In genomic region chr5:43604699-43605098, GRCh38 we compare ENCODE assay signal across 9 cellular contexts. TPM values are rescaled to one million over a fixed set of nuclear protein-coding genes. Genes with fewer than 3 reads are reported as not detected.
DNase-seq lines count a peak whose midpoint lies in the region; ATAC-seq and TF ChIP-seq lines count a peak whose summit lies in the region.
"Had no signal": no experiment of that assay in that cellular context is flagged by ENCODE, and none has a peak within 500 bp of the region (broad histone marks: within the 10 kb centered on the region; RNA-seq: fewer than 3 reads in every experiment).

No MANE protein-coding gene starts in this region.

- H3K9me2 ChIP-seq in OCI-LY1 (ENCODE audit: low read depth, low read length) = no peaks in the 10 kb centered on the region

- no peak for ATAC-seq in activated CD4-positive, alpha-beta T cell treated with anti-CD3 and anti-CD28 coated beads for 36 hours
- no peak for ATAC-seq in gastrocnemius medialis

- H3K9me3 ChIP-seq in OCI-LY1 (ENCODE audit: low read length) (no peaks in the 10 kb centered on the region), gastrocnemius medialis (no peaks in the 10 kb centered on the region), adrenal gland (replicated peaks in 1 of 3) (no peaks in the 10 kb centered on the region)

- no peaks in the 10 kb centered on the region for H3K27me3 ChIP-seq in OCI-LY1 (ENCODE audit: insufficient read depth, low read length)
- H3K27me3 ChIP-seq in gastrocnemius medialis = no peaks in the 10 kb centered on the region
- H3K27me3 ChIP-seq in adrenal gland = no peaks in the 10 kb centered on the region

- in situ Hi-C loops in gastrocnemius medialis (cut with MboI; ENCODE audit: low sequenced_read_pairs in 4 of 4) = no loop called here

- H3K4me3 Mint-ChIP-seq in activated CD4-positive, alpha-beta T cell treated with anti-CD3 and anti-CD28 coated beads for 36 hours = peak overlapping the region; percentile 95
- H3K4me3 Mint-ChIP-seq in endothelial cell (ENCODE audit: unreplicated experiment) = no peak overlapping the region

- POLR2A ChIA-PET in activated CD4-positive, alpha-beta T cell treated with anti-CD3 and anti-CD28 coated beads for 36 hours (lab: Charles Lee) = interaction anchor here (0.7 kb wide), 1 partner anchor 47 kb away, joined by 7 read pairs; no protein-coding TSS in a partner anchor

- H3K9me3 Mint-ChIP-seq in activated CD4-positive, alpha-beta T cell treated with anti-CD3 and anti-CD28 coated beads for 36 hours (ENCODE audit: low read depth) = no peaks in the 10 kb centered on the region
- no peaks in the 10 kb centered on the region for H3K9me3 Mint-ChIP-seq in endothelial cell (ENCODE audit: unreplicated experiment)

- no peak for TF ChIP-seq CTCF in OCI-LY1 (IDR thresholded peaks at IDR 0.05; ENCODE audit: low read length)
- TF ChIP-seq CTCF in epithelial cell of proximal tubule (conservative IDR thresholded peaks at IDR 0.05; ENCODE audit: low read depth, low read length) = no peak
- no peak for TF ChIP-seq CTCF in gastrocnemius medialis (IDR thresholded peaks at IDR 0.05 in 4 of 5, conservative IDR thresholded peaks at IDR 0.05 in 1 of 5)
- TF ChIP-seq CTCF in adrenal gland (IDR thresholded peaks at IDR 0.05) = no peak
- TF ChIP-seq CTCF in endothelial cell (IDR thresholded peaks at IDR 0.05; ENCODE audit: unreplicated experiment) = no peak

- 83 to 96% (median 95%) methylated on average over 4 of the region's 4 CpGs for WGBS in adrenal gland, 4 donors

- TF ChIP-seq POLR2A in gastrocnemius medialis (IDR thresholded peaks at IDR 0.05) (no peak), adrenal gland (IDR thresholded peaks at IDR 0.05) (no peak)

- H3K36me3 Mint-ChIP-seq in activated CD4-positive, alpha-beta T cell treated with anti-CD3 and anti-CD28 coated beads for 36 hours (ENCODE audit: low read depth) = peaks cover 29% of the 10 kb centered on the region
- H3K36me3 Mint-ChIP-seq in endothelial cell (ENCODE audit: low read depth, unreplicated experiment) = no peaks in the 10 kb centered on the region

- H3K36me3 ChIP-seq in OCI-LY1 (ENCODE audit: insufficient read depth, low read length) (peaks cover 28% of the 10 kb centered on the region), gastrocnemius medialis (peaks cover 0 to 7% of the 10 kb centered on the region in 2 donors), adrenal gland (replicated peaks in 1 of 2) (peaks cover 0 to 5% of the 10 kb centered on the region in 2 donors)

- no peak for DNase-seq in activated CD4-positive, alpha-beta T cell treated with anti-CD3 and anti-CD28 coated beads for 36 hours
- DNase-seq in activated CD4-positive, alpha-beta T cell treated with anti-CD3 and anti-CD28 coated beads for 4 hours = no peak
- DNase-seq in epithelial cell of proximal tubule (ENCODE audit: low read depth) (no peak), gastrocnemius medialis (no peak), adrenal gland (no peak), endothelial cell (ENCODE audit: low spot score) (no peak), HCEC 1CT (no peak)
- DNase-seq: amniotic stem cell had no signal

- peak overlapping the region; percentile 88 for H3K4me2 ChIP-seq in OCI-LY1 (ENCODE audit: low read length)

- H3F3A ChIP-seq in OCI-LY1 (ENCODE audit: insufficient read depth, low read length) = no peaks in the 10 kb centered on the region

- H3K4me3 ChIP-seq in OCI-LY1 (ENCODE audit: low read depth, low read length, poor library complexity, severe bottlenecking) = peak overlapping the region; percentile 85
- H3K4me3 ChIP-seq in epithelial cell of proximal tubule (ENCODE audit: low read depth, low read length) = peak overlapping the region; percentile 93
- peak overlapping the region in 3 of 4 donors; percentile 75 to 85 (median 84) for H3K4me3 ChIP-seq in gastrocnemius medialis
- no peak overlapping the region for H3K4me3 ChIP-seq in adrenal gland

- peaks cover 37% of the 10 kb centered on the region for H3K4me1 Mint-ChIP-seq in activated CD4-positive, alpha-beta T cell treated with anti-CD3 and anti-CD28 coated beads for 36 hours
- peaks cover 15% of the 10 kb centered on the region for H3K4me1 Mint-ChIP-seq in endothelial cell (ENCODE audit: unreplicated experiment)

- intact Hi-C loops in activated CD4-positive, alpha-beta T cell treated with anti-CD3 and anti-CD28 coated beads for 36 hours (cut with DNase I, micrococcal nuclease) = loop anchor here (5.0 to 10.0 kb wide), 3 partner anchors 210 to 1203 kb away; partner anchors contain the start of gene MRPS30 (in 1 of the 2)
- intact Hi-C loops in gastrocnemius medialis (cut with DNase I; ENCODE audit: low total_unique reads) = loop anchor here (5.0 kb wide), 2 partner anchors 122 to 537 kb away; partner anchors contain the start of gene TMEM267
- intact Hi-C loops in adrenal gland (cut with DNase I) = no loop called here

- H3K4me1 ChIP-seq in OCI-LY1 (ENCODE audit: insufficient read depth, low read length, severe bottlenecking) (peaks cover 19% of the 10 kb centered on the region), gastrocnemius medialis (peaks cover 61 to 63% of the 10 kb centered on the region in 2 donors), adrenal gland (replicated peaks in 1 of 2) (peaks cover 11 to 17% of the 10 kb centered on the region in 2 donors)

- CTCF ChIA-PET in activated CD4-positive, alpha-beta T cell treated with anti-CD3 and anti-CD28 coated beads for 36 hours (lab: Charles Lee) = interaction anchor here (2.8 to 5.0 kb wide), 2 partner anchors 26 to 121 kb away, joined by 15 to 17 read pairs; partner anchors contain the start of gene TMEM267

- H2AFZ ChIP-seq in OCI-LY1 (ENCODE audit: low read length) = no peak overlapping the region

- H3K27ac Mint-ChIP-seq in activated CD4-positive, alpha-beta T cell treated with anti-CD3 and anti-CD28 coated beads for 36 hours = peak overlapping the region; percentile 91
- H3K27ac Mint-ChIP-seq in endothelial cell (ENCODE audit: unreplicated experiment) = no peak overlapping the region

- H3K27me3 Mint-ChIP-seq in activated CD4-positive, alpha-beta T cell treated with anti-CD3 and anti-CD28 coated beads for 36 hours = no peaks in the 10 kb centered on the region
- peaks cover 8% of the 10 kb centered on the region for H3K27me3 Mint-ChIP-seq in endothelial cell (ENCODE audit: unreplicated experiment)

- peak overlapping the region; percentile 91; the same call in 1 of the 2 replicates for H3K9ac ChIP-seq in OCI-LY1 (ENCODE audit: low read length)

- no peaks in the 10 kb centered on the region for H4K20me1 ChIP-seq in OCI-LY1 (ENCODE audit: insufficient read depth, low read length)

- H3K79me2 ChIP-seq in OCI-LY1 (ENCODE audit: insufficient read depth, low read length) = peaks cover 36% of the 10 kb centered on the region

- peak overlapping the region; percentile 85 for H3K27ac ChIP-seq in OCI-LY1 (ENCODE audit: low read depth, low read length, poor library complexity, severe bottlenecking)
- peak overlapping the region; percentile 92 to 98 (median 97) for H3K27ac ChIP-seq in gastrocnemius medialis
- peak overlapping the region in 2 of 5 donors; percentile 76 to 77 for H3K27ac ChIP-seq in adrenal gland

RNA-seq across cellular contexts. Expression of gene NNT, which starts 1.7 kb away (rescaled TPM):
- total RNA-seq in activated CD4-positive, alpha-beta T cell treated with anti-CD3 and anti-CD28 coated beads for 36 hours = 10 to 100 TPM; 55.4 to 77.5 TPM
- total RNA-seq in epithelial cell of proximal tubule (32.7 and 36.5 TPM in 2 replicates), gastrocnemius medialis (100 to 1,000 TPM in 3 of 4 donors, 10 to 100 TPM in 1; 90.3 to 149 (median 127) TPM), adrenal gland (100 to 1,000 TPM in 1 of 8 donors, 10 to 100 TPM in 7; 43.1 to 104 (median 62.5) TPM), endothelial cell (ENCODE audit: unreplicated experiment) (21.7 TPM)
- polyA plus RNA-seq in adrenal gland = 10 to 100 TPM in 2 of 3 donors, 1 to 10 TPM in 1; 6.9 to 62.2 (median 12.2) TPM

RNA-seq across cellular contexts. Expression of gene PAIP1, which starts 47.8 kb away (rescaled TPM):
- 10 to 100 TPM; 51.7 to 55.1 TPM for total RNA-seq in activated CD4-positive, alpha-beta T cell treated with anti-CD3 and anti-CD28 coated beads for 36 hours
- total RNA-seq in epithelial cell of proximal tubule (98.4 and 99.4 TPM in 2 replicates), gastrocnemius medialis (100 to 1,000 TPM; 123 to 184 (median 161) TPM), adrenal gland (100 to 1,000 TPM in 1 of 8 donors, 10 to 100 TPM in 7; 74.3 to 262 (median 84.6) TPM), endothelial cell (ENCODE audit: unreplicated experiment) (92.4 TPM)
- polyA plus RNA-seq in adrenal gland = 100 to 1,000 TPM in 1 of 3 donors, 10 to 100 TPM in 2; 54.8 to 122 (median 66.2) TPM

Comparison
In these comparisons a context has a peak if more than half of its experiments do, and no peak if none do; other contexts are left out.
1. H3K4me3 ChIP-seq: peak in OCI-LY1 (single experiment), epithelial cell of proximal tubule (single experiment) and gastrocnemius medialis (3 of 4); none in adrenal gland (0 of 4).
2. intact Hi-C loops: an anchor here in activated CD4-positive, alpha-beta T cell treated with anti-CD3 and anti-CD28 coated beads for 36 hours (5.0 to 10.0 kb wide) and gastrocnemius medialis (5.0 kb wide); none called in adrenal gland.